13 cellular contexts compared by ENCODE assay signal in genomic region chr1:204079608-204079999, GRCh38. TPM values are rescaled to one million over a fixed set of nuclear protein-coding genes. Genes with fewer than 3 reads are reported as not detected.
DNase-seq lines count a peak whose midpoint lies in the region; ATAC-seq and TF ChIP-seq lines count a peak whose summit lies in the region.
"Had no signal": no experiment of that assay in that cellular context is flagged by ENCODE, and none has a peak within 500 bp of the region (broad histone marks: within the 10 kb centered on the region; RNA-seq: fewer than 3 reads in every experiment).

No MANE protein-coding gene starts in this region.

- no peak for TF ChIP-seq CTCF in nephron progenitor cell (IDR thresholded peaks at IDR 0.05)

- in situ Hi-C loops in ACHN (cut with HindIII; ENCODE audit: low pct_ligation_motif_present, low pct_unique_long_range_greater_than_20kb, low sequenced_read_pairs) = no loop called here

- H3K9me3 Mint-ChIP-seq in nephron progenitor cell = no peaks in the 10 kb centered on the region
- H3K9me3 Mint-ChIP-seq: CD4-positive, CD25-positive, alpha-beta regulatory T cell had no signal

- peak; percentile 22 for DNase-seq in ACHN
- DNase-seq in NT2/D1 (ENCODE audit: low read depth, low spot score) = no peak
- DNase-seq in epithelial cell of prostate (ENCODE audit: low read depth, low spot score) = no peak
- DNase-seq in nephron progenitor cell = no peak
- no peak for DNase-seq in activated T-cell treated with anti-CD3 and anti-CD28 coated beads, Interleukin-2, amount 50 U/mL, for 48 hours
- no peak for DNase-seq in left colon
- DNase-seq in NK-92 treated with Interleukin-12 subunit alpha and Interleukin-12 subunit beta, amount 100 ng/mL, for 24 hours (lab: John Stamatoyannopoulos, UW) = no peak
- DNase-seq: activated CD4-positive, alpha-beta T cell treated with anti-CD3 and anti-CD28 coated beads, Interleukin-2, amount 50 U/mL, for 1 hour; CD4-positive, CD25-positive, alpha-beta regulatory T cell; stimulated activated CD4-positive, alpha-beta T cell treated with anti-CD3 and anti-CD28 coated beads, Interleukin-15, amount 100 ng/mL, for 24 hours had no signal

- H3K9ac ChIP-seq in NT2/D1 (ENCODE audit: insufficient read length, low read depth) = peak overlapping the region; percentile 65

- no peaks in the 10 kb centered on the region for H3K27me3 Mint-ChIP-seq in nephron progenitor cell (ENCODE audit: low read depth, poor library complexity)

- H3K36me3 Mint-ChIP-seq in nephron progenitor cell (ENCODE audit: low read depth) = peaks cover under 1% of the 10 kb centered on the region
- H3K36me3 Mint-ChIP-seq: CD4-positive, CD25-positive, alpha-beta regulatory T cell had no signal

- peaks cover 10% of the 10 kb centered on the region for H3K36me3 ChIP-seq in NT2/D1 (ENCODE audit: insufficient read depth, insufficient read length, low read length)
- H3K36me3 ChIP-seq: colonic mucosa had no signal

- peak overlapping the region; percentile 61 for H3K4me3 Mint-ChIP-seq in nephron progenitor cell
- H3K4me3 Mint-ChIP-seq: CD4-positive, CD25-positive, alpha-beta regulatory T cell had no signal

- peaks cover 14% of the 10 kb centered on the region for H3K27me3 ChIP-seq in NT2/D1 (ENCODE audit: insufficient read depth, insufficient read length)
- H3K27me3 ChIP-seq: colonic mucosa had no signal

- no peaks in the 10 kb centered on the region for H3K9me3 ChIP-seq in NT2/D1 (ENCODE audit: insufficient read depth, low read length)
- H3K9me3 ChIP-seq: colonic mucosa, HAP-1 had no signal

- ATAC-seq in left colon (no peak), HG03571 (IDR thresholded peaks at IDR 0.05; ENCODE audit: unreplicated experiment) (no peak)

- peaks cover 46% of the 10 kb centered on the region for H3K4me1 ChIP-seq in NT2/D1 (ENCODE audit: insufficient read depth, insufficient read length)

- H3K27ac Mint-ChIP-seq in nephron progenitor cell = peak overlapping the region; percentile 89
- H3K27ac Mint-ChIP-seq: CD4-positive, CD25-positive, alpha-beta regulatory T cell had no signal

- no peak overlapping the region for H3K4me3 ChIP-seq in NT2/D1 (ENCODE audit: insufficient read length, low read depth)
- H3K4me3 ChIP-seq: colonic mucosa, HAP-1 had no signal

- peaks cover 94% of the 10 kb centered on the region for H3K4me1 Mint-ChIP-seq in nephron progenitor cell

- peak overlapping the region; percentile 85 for H3K27ac ChIP-seq in epithelial cell of prostate
- H3K27ac ChIP-seq: colonic mucosa had no signal

- intact Hi-C loops in left colon (cut with DNase I, micrococcal nuclease) = no loop called here

RNA-seq across cellular contexts. Expression of gene SOX13, which starts 6.7 kb away (rescaled TPM):
- 10 to 100 TPM; 36.2 to 38.4 TPM for total RNA-seq in left colon
